In genomic region chr17:1186923-1187771, GRCh38 we compare ENCODE assay signal across 1 cellular context.
TF ChIP-seq lines count a peak whose summit lies in the region.

No MANE protein-coding gene starts in this region.

TF ChIP-seq in HepG2, 621 proteins besides CTCF, POLR2A, EP300 and RAD21 (continued from another document and continues in another):
- TF ChIP-seq, protein P1, sequence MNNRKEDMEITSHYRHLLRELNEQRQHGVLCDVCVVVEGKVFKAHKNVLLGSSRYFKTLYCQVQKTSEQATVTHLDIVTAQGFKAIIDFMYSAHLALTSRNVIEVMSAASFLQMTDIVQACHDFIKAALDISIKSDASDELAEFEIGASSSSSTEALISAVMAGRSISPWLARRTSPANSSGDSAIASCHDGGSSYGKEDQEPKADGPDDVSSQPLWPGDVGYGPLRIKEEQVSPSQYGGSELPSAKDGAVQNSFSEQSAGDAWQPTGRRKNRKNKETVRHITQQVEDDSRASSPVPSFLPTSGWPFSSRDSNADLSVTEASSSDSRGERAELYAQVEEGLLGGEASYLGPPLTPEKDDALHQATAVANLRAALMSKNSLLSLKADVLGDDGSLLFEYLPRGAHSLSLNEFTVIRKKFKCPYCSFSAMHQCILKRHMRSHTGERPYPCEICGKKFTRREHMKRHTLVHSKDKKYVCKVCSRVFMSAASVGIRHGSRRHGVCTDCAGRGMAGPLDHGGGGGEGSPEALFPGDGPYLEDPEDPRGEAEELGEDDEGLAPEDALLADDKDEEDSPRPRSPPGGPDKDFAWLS (CRISPR knock-in tag; IDR thresholded peaks at IDR 0.05; ENCODE audit: borderline replicate concordance) = no peak
- TF ChIP-seq ZNF552 (CRISPR knock-in tag; IDR thresholded peaks at IDR 0.05; ENCODE audit: borderline replicate concordance) (no peak), ZBTB26 (CRISPR knock-in tag; IDR thresholded peaks at IDR 0.05; ENCODE audit: borderline replicate concordance) (peak; percentile 35; the same call in 1 of the 2 replicates), TSC22D2 (CRISPR knock-in tag; IDR thresholded peaks at IDR 0.05; ENCODE audit: borderline replicate concordance) (no peak), ZNF496 (CRISPR knock-in tag; IDR thresholded peaks at IDR 0.05; ENCODE audit: insufficient replicate concordance) (no peak), GATAD2A (CRISPR knock-in tag; IDR thresholded peaks at IDR 0.05) (no peak), ZNF263 (CRISPR knock-in tag; IDR thresholded peaks at IDR 0.05) (peak; percentile 72; the same call in 1 of the 2 replicates), ZNF776 (CRISPR knock-in tag; IDR thresholded peaks at IDR 0.05) (no peak), NKX3-1 (CRISPR knock-in tag; IDR thresholded peaks at IDR 0.05) (no peak), ZNF569 (CRISPR knock-in tag; IDR thresholded peaks at IDR 0.05; ENCODE audit: borderline replicate concordance) (no peak), SOX6 (IDR thresholded peaks at IDR 0.05) (no peak), SOX6 (CRISPR knock-in tag; IDR thresholded peaks at IDR 0.05) (peak; percentile 35), KAT7 (CRISPR knock-in tag; IDR thresholded peaks at IDR 0.05; ENCODE audit: borderline replicate concordance) (no peak), HINFP (CRISPR knock-in tag; IDR thresholded peaks at IDR 0.05; ENCODE audit: low read depth) (peak; percentile 83; the same call in 1 of the 2 replicates), PHB2 (IDR thresholded peaks at IDR 0.05; ENCODE audit: partially characterized antibody) (no peak), THAP11 (CRISPR knock-in tag; IDR thresholded peaks at IDR 0.05) (0 out of 2 replicates have a peak, but pooled peaks have one; percentile 19), CENPT (CRISPR knock-in tag; IDR thresholded peaks at IDR 0.05; ENCODE audit: low read depth) (no peak), GABPB1 (CRISPR knock-in tag; IDR thresholded peaks at IDR 0.05) (peak; percentile 55; the same call in 1 of the 2 replicates), ZFP41 (CRISPR knock-in tag; IDR thresholded peaks at IDR 0.05; ENCODE audit: borderline replicate concordance) (no peak), MXD4 (CRISPR knock-in tag; IDR thresholded peaks at IDR 0.05) (0 out of 2 replicates have a peak, but pooled peaks have one; percentile 19), ZNF207 (IDR thresholded peaks at IDR 0.05; ENCODE audit: borderline replicate concordance) (no peak), ZNF761 (CRISPR knock-in tag; conservative IDR thresholded peaks at IDR 0.05) (no peak), MED8 (CRISPR knock-in tag; IDR thresholded peaks at IDR 0.05; ENCODE audit: insufficient replicate concordance) (no peak), ZFAT (CRISPR knock-in tag; conservative IDR thresholded peaks at IDR 0.05) (no peak), BCL3 (CRISPR knock-in tag; IDR thresholded peaks at IDR 0.05) (peak; percentile 63), ZBTB20 (CRISPR knock-in tag; IDR thresholded peaks at IDR 0.05; ENCODE audit: borderline replicate concordance, low read depth) (no peak), ZNF510 (CRISPR knock-in tag; IDR thresholded peaks at IDR 0.05; ENCODE audit: low read depth) (no peak)
- TF ChIP-seq, protein P2, sequence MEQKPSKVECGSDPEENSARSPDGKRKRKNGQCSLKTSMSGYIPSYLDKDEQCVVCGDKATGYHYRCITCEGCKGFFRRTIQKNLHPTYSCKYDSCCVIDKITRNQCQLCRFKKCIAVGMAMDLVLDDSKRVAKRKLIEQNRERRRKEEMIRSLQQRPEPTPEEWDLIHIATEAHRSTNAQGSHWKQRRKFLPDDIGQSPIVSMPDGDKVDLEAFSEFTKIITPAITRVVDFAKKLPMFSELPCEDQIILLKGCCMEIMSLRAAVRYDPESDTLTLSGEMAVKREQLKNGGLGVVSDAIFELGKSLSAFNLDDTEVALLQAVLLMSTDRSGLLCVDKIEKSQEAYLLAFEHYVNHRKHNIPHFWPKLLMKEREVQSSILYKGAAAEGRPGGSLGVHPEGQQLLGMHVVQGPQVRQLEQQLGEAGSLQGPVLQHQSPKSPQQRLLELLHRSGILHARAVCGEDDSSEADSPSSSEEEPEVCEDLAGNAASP (CRISPR knock-in tag; IDR thresholded peaks at IDR 0.05; ENCODE audit: borderline replicate concordance) = 0 out of 2 replicates have a peak, but pooled peaks have one; percentile 29
- TF ChIP-seq, protein P3, sequence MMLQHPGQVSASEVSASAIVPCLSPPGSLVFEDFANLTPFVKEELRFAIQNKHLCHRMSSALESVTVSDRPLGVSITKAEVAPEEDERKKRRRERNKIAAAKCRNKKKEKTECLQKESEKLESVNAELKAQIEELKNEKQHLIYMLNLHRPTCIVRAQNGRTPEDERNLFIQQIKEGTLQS (CRISPR knock-in tag; IDR thresholded peaks at IDR 0.05) = no peak
- TF ChIP-seq, protein P4, sequence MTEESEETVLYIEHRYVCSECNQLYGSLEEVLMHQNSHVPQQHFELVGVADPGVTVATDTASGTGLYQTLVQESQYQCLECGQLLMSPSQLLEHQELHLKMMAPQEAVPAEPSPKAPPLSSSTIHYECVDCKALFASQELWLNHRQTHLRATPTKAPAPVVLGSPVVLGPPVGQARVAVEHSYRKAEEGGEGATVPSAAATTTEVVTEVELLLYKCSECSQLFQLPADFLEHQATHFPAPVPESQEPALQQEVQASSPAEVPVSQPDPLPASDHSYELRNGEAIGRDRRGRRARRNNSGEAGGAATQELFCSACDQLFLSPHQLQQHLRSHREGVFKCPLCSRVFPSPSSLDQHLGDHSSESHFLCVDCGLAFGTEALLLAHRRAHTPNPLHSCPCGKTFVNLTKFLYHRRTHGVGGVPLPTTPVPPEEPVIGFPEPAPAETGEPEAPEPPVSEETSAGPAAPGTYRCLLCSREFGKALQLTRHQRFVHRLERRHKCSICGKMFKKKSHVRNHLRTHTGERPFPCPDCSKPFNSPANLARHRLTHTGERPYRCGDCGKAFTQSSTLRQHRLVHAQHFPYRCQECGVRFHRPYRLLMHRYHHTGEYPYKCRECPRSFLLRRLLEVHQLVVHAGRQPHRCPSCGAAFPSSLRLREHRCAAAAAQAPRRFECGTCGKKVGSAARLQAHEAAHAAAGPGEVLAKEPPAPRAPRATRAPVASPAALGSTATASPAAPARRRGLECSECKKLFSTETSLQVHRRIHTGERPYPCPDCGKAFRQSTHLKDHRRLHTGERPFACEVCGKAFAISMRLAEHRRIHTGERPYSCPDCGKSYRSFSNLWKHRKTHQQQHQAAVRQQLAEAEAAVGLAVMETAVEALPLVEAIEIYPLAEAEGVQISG (CRISPR knock-in tag; IDR thresholded peaks at IDR 0.05) = no peak
- TF ChIP-seq, protein P5, sequence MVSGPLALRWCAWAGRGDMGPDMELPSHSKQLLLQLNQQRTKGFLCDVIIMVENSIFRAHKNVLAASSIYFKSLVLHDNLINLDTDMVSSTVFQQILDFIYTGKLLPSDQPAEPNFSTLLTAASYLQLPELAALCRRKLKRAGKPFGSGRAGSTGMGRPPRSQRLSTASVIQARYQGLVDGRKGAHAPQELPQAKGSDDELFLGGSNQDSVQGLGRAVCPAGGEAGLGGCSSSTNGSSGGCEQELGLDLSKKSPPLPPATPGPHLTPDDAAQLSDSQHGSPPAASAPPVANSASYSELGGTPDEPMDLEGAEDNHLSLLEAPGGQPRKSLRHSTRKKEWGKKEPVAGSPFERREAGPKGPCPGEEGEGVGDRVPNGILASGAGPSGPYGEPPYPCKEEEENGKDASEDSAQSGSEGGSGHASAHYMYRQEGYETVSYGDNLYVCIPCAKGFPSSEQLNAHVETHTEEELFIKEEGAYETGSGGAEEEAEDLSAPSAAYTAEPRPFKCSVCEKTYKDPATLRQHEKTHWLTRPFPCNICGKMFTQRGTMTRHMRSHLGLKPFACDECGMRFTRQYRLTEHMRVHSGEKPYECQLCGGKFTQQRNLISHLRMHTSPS (CRISPR knock-in tag; IDR thresholded peaks at IDR 0.05; ENCODE audit: low read depth) = no peak
- TF ChIP-seq, protein P6, sequence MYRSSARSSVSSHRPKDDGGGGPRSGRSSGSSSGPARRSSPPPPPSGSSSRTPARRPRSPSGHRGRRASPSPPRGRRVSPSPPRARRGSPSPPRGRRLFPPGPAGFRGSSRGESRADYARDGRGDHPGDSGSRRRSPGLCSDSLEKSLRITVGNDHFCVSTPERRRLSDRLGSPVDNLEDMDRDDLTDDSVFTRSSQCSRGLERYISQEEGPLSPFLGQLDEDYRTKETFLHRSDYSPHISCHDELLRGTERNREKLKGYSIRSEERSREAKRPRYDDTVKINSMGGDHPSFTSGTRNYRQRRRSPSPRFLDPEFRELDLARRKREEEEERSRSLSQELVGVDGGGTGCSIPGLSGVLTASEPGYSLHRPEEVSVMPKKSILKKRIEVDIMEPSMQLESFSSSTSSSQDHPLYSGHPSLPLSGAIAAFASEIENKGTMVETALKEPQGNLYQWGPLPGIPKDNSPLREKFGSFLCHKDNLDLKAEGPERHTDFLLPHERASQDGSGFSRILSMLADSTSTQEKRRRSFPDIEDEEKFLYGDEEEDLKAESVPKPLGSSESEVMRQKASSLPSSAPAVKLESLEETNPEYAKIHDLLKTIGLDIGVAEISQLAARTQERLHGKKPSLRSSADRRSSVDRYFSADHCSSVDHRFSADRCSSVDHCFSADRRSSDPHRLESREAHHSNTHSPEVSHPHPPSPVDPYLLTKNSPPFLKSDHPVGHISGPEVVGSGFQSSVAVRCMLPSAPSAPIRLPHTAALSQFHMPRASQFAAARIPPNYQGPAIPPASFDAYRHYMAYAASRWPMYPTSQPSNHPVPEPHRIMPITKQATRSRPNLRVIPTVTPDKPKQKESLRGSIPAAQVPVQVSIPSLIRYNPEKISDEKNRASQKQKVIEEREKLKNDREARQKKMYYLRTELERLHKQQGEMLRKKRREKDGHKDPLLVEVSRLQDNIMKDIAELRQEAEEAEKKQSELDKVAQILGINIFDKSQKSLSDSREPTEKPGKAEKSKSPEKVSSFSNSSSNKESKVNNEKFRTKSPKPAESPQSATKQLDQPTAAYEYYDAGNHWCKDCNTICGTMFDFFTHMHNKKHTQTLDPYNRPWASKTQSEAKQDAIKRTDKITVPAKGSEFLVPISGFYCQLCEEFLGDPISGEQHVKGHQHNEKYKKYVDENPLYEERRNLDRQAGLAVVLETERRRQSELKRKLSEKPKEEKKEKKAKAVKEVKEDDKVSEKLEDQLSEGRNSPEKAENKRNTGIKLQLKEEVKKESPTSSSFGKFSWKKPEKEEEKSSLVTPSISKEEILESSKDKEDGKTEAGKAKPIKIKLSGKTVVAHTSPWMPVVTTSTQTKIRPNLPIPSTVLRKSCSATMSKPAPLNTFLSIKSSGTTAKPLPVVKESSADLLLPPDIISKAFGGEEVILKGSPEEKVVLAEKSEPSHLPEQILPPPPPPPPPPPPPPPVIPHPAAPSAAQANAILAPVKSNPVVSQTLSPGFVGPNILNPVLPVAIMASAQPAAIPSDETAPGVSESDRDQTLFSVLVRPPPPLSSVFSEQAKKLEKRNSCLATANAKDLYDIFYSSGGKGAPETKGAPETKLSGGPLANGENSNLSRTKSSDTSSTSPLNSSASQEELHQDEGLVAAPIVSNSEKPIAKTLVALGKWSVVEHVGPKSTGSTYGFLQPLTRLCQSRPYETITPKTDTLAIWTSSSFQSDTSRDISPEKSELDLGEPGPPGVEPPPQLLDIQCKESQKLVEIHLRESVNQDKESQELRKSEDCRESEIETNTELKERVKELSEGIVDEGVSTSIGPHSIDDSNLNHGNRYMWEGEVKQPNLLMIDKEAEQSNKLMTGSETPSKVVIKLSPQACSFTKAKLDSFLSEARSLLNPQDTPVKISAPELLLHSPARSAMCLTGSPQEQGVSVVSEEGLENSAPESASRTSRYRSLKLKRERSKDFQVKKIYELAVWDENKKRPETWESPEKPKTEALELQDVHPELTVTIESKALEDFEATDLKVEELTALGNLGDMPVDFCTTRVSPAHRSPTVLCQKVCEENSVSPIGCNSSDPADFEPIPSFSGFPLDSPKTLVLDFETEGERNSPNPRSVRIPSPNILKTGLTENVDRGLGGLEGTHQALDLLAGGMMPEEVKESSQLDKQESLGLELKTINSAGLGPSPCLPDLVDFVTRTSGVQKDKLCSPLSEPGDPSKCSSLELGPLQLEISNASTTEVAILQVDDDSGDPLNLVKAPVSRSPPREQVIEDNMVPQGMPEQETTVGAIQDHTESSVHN (CRISPR knock-in tag; IDR thresholded peaks at IDR 0.05) = no peak
- TF ChIP-seq, protein P7, sequence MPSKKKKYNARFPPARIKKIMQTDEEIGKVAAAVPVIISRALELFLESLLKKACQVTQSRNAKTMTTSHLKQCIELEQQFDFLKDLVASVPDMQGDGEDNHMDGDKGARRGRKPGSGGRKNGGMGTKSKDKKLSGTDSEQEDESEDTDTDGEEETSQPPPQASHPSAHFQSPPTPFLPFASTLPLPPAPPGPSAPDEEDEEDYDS (CRISPR knock-in tag; IDR thresholded peaks at IDR 0.05) = peak; percentile 32; the same call in 1 of the 2 replicates
- TF ChIP-seq, protein P8, sequence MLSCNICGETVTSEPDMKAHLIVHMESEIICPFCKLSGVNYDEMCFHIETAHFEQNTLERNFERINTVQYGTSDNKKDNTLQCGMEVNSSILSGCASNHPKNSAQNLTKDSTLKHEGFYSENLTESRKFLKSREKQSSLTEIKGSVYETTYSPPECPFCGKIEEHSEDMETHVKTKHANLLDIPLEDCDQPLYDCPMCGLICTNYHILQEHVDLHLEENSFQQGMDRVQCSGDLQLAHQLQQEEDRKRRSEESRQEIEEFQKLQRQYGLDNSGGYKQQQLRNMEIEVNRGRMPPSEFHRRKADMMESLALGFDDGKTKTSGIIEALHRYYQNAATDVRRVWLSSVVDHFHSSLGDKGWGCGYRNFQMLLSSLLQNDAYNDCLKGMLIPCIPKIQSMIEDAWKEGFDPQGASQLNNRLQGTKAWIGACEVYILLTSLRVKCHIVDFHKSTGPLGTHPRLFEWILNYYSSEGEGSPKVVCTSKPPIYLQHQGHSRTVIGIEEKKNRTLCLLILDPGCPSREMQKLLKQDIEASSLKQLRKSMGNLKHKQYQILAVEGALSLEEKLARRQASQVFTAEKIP (CRISPR knock-in tag; IDR thresholded peaks at IDR 0.05; ENCODE audit: borderline replicate concordance) = no peak
